ENCODE assay signal across 10 cellular contexts in genomic region chr13:44116562-44117315, GRCh38.
A peak's percentile ranks its signal among the peaks of the same experiment; 100 is the strongest.
DNase-seq lines count a peak whose midpoint lies in the region; ATAC-seq lines count a peak whose summit lies in the region.
"Had no signal": no experiment of that assay in that cellular context is flagged by ENCODE, and none has a peak within 500 bp of the region (broad histone marks: within the 10 kb centered on the region; RNA-seq: fewer than 3 reads in every experiment).

No MANE protein-coding gene starts in this region.

- no peak overlapping the region for H4K91ac ChIP-seq in neuronal stem cell (ENCODE audit: low read depth, low read length, poor library complexity)

- H3K9ac ChIP-seq in subcutaneous abdominal adipose tissue (ENCODE audit: low read length in 5 of 5) (peak overlapping the region in 3 of 5 donors; percentile 26 to 51 (median 35)), neuronal stem cell (ENCODE audit: low read depth, low read length, poor library complexity) (no peak overlapping the region)

- H3K27me3 ChIP-seq in subcutaneous abdominal adipose tissue (ENCODE audit: control insufficient read depth in 5 of 5, insufficient read depth in 4 of 5, low read length in 5 of 5) (no peaks in the 10 kb centered on the region), neuronal stem cell (ENCODE audit: control insufficient read depth in 3 of 3, insufficient read depth in 3 of 3, low read depth in 1 of 3, low read length in 3 of 3) (no peaks in the 10 kb centered on the region)

- H3K23ac ChIP-seq in neuronal stem cell (ENCODE audit: low read depth, low read length, poor library complexity) = no peak overlapping the region

- H3K4me2 ChIP-seq in neuronal stem cell (ENCODE audit: insufficient read depth, low read length, poor library complexity, severe bottlenecking) = no peak overlapping the region
- H3K4me2 ChIP-seq: PC-9 had no signal

- no peak overlapping the region for H2AK5ac ChIP-seq in neuronal stem cell (ENCODE audit: low read depth, low read length)

- H3K4me3 ChIP-seq in subcutaneous abdominal adipose tissue (ENCODE audit: low read depth in 1 of 5, low read length in 5 of 5) = no peak overlapping the region
- no peak overlapping the region for H3K4me3 ChIP-seq in neuronal stem cell (ENCODE audit: low read length in 2 of 2)
- H3K4me3 ChIP-seq: PC-9 had no signal

- intact Hi-C loops in activated CD4-positive, alpha-beta T cell treated with anti-CD3 and anti-CD28 coated beads for 36 hours (cut with DNase I, micrococcal nuclease) = no loop called here

- POLR2A ChIA-PET in activated CD4-positive, alpha-beta T cell treated with anti-CD3 and anti-CD28 coated beads for 36 hours (lab: Charles Lee) = no interaction called here

- no peaks in the 10 kb centered on the region for H3K36me3 Mint-ChIP-seq in activated CD4-positive, alpha-beta T cell treated with anti-CD3 and anti-CD28 coated beads for 36 hours (ENCODE audit: low read depth)
- H3K36me3 Mint-ChIP-seq in activated naive CD8-positive, alpha-beta T cell treated with anti-CD3 and anti-CD28 coated beads, Interleukin-2, amount 50 U/mL, for 24 hours (ENCODE audit: low read depth) = no peaks in the 10 kb centered on the region

- H3K18ac ChIP-seq in neuronal stem cell (ENCODE audit: low read length) = no peak overlapping the region

- no peak overlapping the region for H4K8ac ChIP-seq in neuronal stem cell (ENCODE audit: low read depth, low read length)

- peak overlapping the region; percentile 61 for H3K27ac ChIP-seq in subcutaneous abdominal adipose tissue (ENCODE audit: low read depth, low read length)
- H3K27ac ChIP-seq in neuronal stem cell (replicated peaks; ENCODE audit: low read length) = no peak overlapping the region
- H3K27ac ChIP-seq: PC-9 had no signal

- H3K36me3 ChIP-seq in subcutaneous abdominal adipose tissue (ENCODE audit: control insufficient read depth in 5 of 5, insufficient read depth in 5 of 5, low read length in 5 of 5) = no peaks in the 10 kb centered on the region
- H3K36me3 ChIP-seq in neuronal stem cell (replicated peaks in 1 of 2; ENCODE audit: control insufficient read depth in 2 of 2, insufficient read depth in 2 of 2, low read length in 2 of 2) = no peaks in the 10 kb centered on the region

- H2BK15ac ChIP-seq in neuronal stem cell (ENCODE audit: low read length) = no peak overlapping the region

- H3K9me3 ChIP-seq in subcutaneous abdominal adipose tissue (ENCODE audit: control insufficient read depth in 5 of 5, low read length in 5 of 5) (no peaks in the 10 kb centered on the region), neuronal stem cell (replicated peaks in 1 of 2; ENCODE audit: control insufficient read depth in 2 of 2, insufficient read depth in 1 of 2, low read depth in 1 of 2, low read length in 2 of 2) (no peaks in the 10 kb centered on the region)

- H3K27ac Mint-ChIP-seq in activated CD4-positive, alpha-beta T cell treated with anti-CD3 and anti-CD28 coated beads for 36 hours = no peak overlapping the region
- H3K27ac Mint-ChIP-seq in activated naive CD8-positive, alpha-beta T cell treated with anti-CD3 and anti-CD28 coated beads, Interleukin-2, amount 50 U/mL, for 24 hours = peak overlapping the region; percentile 23

- H3K4me1 ChIP-seq in subcutaneous abdominal adipose tissue (ENCODE audit: control insufficient read depth in 5 of 5, insufficient read depth in 5 of 5, low read length in 5 of 5) = peaks cover 2 to 18% (median 13%) of the 10 kb centered on the region in 5 donors
- H3K4me1 ChIP-seq in neuronal stem cell (ENCODE audit: control insufficient read depth in 2 of 2, insufficient read depth in 1 of 2, low read depth in 1 of 2, low read length in 2 of 2) = peaks cover 6 to 7% of the 10 kb centered on the region in 2 donors

- CTCF ChIA-PET in activated CD4-positive, alpha-beta T cell treated with anti-CD3 and anti-CD28 coated beads for 36 hours (lab: Charles Lee) = interaction anchor here (0.5 to 1.0 kb wide), 3 partner anchors 11 to 256 kb away, joined by 3 to 5 read pairs (median 3); no protein-coding TSS in a partner anchor

- no peak overlapping the region for H2BK12ac ChIP-seq in neuronal stem cell (ENCODE audit: low read length)

- no peak overlapping the region for H2BK5ac ChIP-seq in neuronal stem cell (ENCODE audit: low read length)

- no CpG with 5 or more reads among the region's 7 CpGs for WGBS in neuronal stem cell (ENCODE audit: extremely low coverage in 2 of 2, insufficient read length in 2 of 2, insufficient replicate concordance in 1 of 2), 2 donors

- no peaks in the 10 kb centered on the region for H3K79me1 ChIP-seq in neuronal stem cell (ENCODE audit: low read depth, low read length)

- DNase-seq in activated CD4-positive, alpha-beta T cell treated with anti-CD3 and anti-CD28 coated beads for 36 hours = no peak
- DNase-seq in activated CD4-positive, alpha-beta T cell treated with anti-CD3 and anti-CD28 coated beads for 48 hours = no peak
- DNase-seq in activated naive CD8-positive, alpha-beta T cell treated with anti-CD3 and anti-CD28 coated beads, Interleukin-2, amount 50 U/mL, for 24 hours = no peak
- DNase-seq in iris pigment epithelial cell (ENCODE audit: low read depth) = peak; percentile 26
- no peak for DNase-seq in neuronal stem cell (ENCODE audit: low spot score)
- DNase-seq: AML-193, PC-9 had no signal

- no peak overlapping the region for H2AFZ ChIP-seq in neuronal stem cell (ENCODE audit: low read length)
- H2AFZ ChIP-seq: PC-9 had no signal

- no peaks in the 10 kb centered on the region for H3K9me3 Mint-ChIP-seq in activated CD4-positive, alpha-beta T cell treated with anti-CD3 and anti-CD28 coated beads for 36 hours (ENCODE audit: low read depth)
- no peaks in the 10 kb centered on the region for H3K9me3 Mint-ChIP-seq in activated naive CD8-positive, alpha-beta T cell treated with anti-CD3 and anti-CD28 coated beads, Interleukin-2, amount 50 U/mL, for 24 hours

- H3K4me1 Mint-ChIP-seq in activated CD4-positive, alpha-beta T cell treated with anti-CD3 and anti-CD28 coated beads for 36 hours = peaks cover 9% of the 10 kb centered on the region
- peaks cover 22% of the 10 kb centered on the region for H3K4me1 Mint-ChIP-seq in activated naive CD8-positive, alpha-beta T cell treated with anti-CD3 and anti-CD28 coated beads, Interleukin-2, amount 50 U/mL, for 24 hours

- no peak overlapping the region for H3K4me3 Mint-ChIP-seq in activated CD4-positive, alpha-beta T cell treated with anti-CD3 and anti-CD28 coated beads for 36 hours
- H3K4me3 Mint-ChIP-seq in activated naive CD8-positive, alpha-beta T cell treated with anti-CD3 and anti-CD28 coated beads, Interleukin-2, amount 50 U/mL, for 24 hours = no peak overlapping the region

- no peak overlapping the region for H3K14ac ChIP-seq in neuronal stem cell (ENCODE audit: low read length)

- ATAC-seq in activated CD4-positive, alpha-beta T cell treated with anti-CD3 and anti-CD28 coated beads for 36 hours = peak; percentile 33
- no peak for ATAC-seq in activated naive CD8-positive, alpha-beta T cell treated with anti-CD3 and anti-CD28 coated beads, Interleukin-2, amount 50 U/mL, for 24 hours
- no peak for ATAC-seq in HG03196 (IDR thresholded peaks at IDR 0.05; ENCODE audit: unreplicated experiment)
- ATAC-seq in GM21529 (IDR thresholded peaks at IDR 0.05; ENCODE audit: unreplicated experiment) = no peak

- no peak overlapping the region for H2BK120ac ChIP-seq in neuronal stem cell (ENCODE audit: low read depth, low read length)

- no peaks in the 10 kb centered on the region for H3K27me3 Mint-ChIP-seq in activated CD4-positive, alpha-beta T cell treated with anti-CD3 and anti-CD28 coated beads for 36 hours
- no peaks in the 10 kb centered on the region for H3K27me3 Mint-ChIP-seq in activated naive CD8-positive, alpha-beta T cell treated with anti-CD3 and anti-CD28 coated beads, Interleukin-2, amount 50 U/mL, for 24 hours

- H3K4ac ChIP-seq in neuronal stem cell (ENCODE audit: low read length) = no peak overlapping the region
